In the genomic region with DNA sequence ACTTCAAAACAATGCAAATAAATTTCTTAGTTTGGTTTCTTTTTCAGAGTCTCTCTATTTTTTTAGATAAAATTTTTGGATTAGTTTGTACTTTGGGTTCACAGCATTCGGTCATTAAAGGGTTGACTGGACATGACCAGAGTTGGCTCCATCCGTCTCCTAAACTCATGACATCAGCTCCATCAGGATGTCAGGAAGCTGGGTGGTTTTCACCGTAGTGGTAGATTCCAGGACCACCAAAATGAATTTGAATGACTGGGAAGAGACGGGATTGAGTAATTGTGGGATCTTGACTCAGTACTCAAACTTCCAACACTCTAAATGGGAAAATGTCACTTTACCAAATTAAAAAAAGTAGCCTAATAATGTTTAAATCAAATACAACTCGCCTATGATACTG, we compare ENCODE assay signal across 26 cellular contexts.
DNase-seq lines count a peak whose midpoint lies in the region; ATAC-seq and TF ChIP-seq lines count a peak whose summit lies in the region.
"Had no signal": no experiment of that assay in that cellular context is flagged by ENCODE, and none has a peak within 500 bp of the region (broad histone marks: within the 10 kb centered on the region; RNA-seq: fewer than 3 reads in every experiment).

No MANE protein-coding gene starts in this region.

- 53% methylated on average over 5 of the region's 5 CpGs; no CpG with 5 or more reads in 1 of the 2 donors for WGBS in gastroesophageal sphincter (ENCODE audit: low coverage in 1 of 2), 2 donors

- peaks cover 3% of the 10 kb centered on the region for H3K27me3 Mint-ChIP-seq in activated T-cell treated with anti-CD3 and anti-CD28 coated beads, Interleukin-2, amount 50 U/mL, for 24 hours

- no peaks in the 10 kb centered on the region for H3K36me3 Mint-ChIP-seq in activated T-cell treated with anti-CD3 and anti-CD28 coated beads, Interleukin-2, amount 50 U/mL, for 24 hours (ENCODE audit: low read depth)

- no peaks in the 10 kb centered on the region for H3K4me1 ChIP-seq in gastroesophageal sphincter

- H3K27me3 ChIP-seq in gastroesophageal sphincter, result no peaks in the 10 kb centered on the region
- H3K27me3 ChIP-seq: SJSA1 had no signal

- no peak for TF ChIP-seq POLR2A in gastroesophageal sphincter (IDR thresholded peaks at IDR 0.05)

- no peak overlapping the region for H3K27ac ChIP-seq in gastroesophageal sphincter
- H3K27ac ChIP-seq: C4-2B, HL-60, SJSA1 had no signal

- no peaks in the 10 kb centered on the region for H3K4me1 Mint-ChIP-seq in activated T-cell treated with anti-CD3 and anti-CD28 coated beads, Interleukin-2, amount 50 U/mL, for 24 hours (ENCODE audit: low read depth)

- no peaks in the 10 kb centered on the region for H3K36me3 ChIP-seq in gastroesophageal sphincter
- H3K36me3 ChIP-seq: SJSA1 had no signal

- DNase-seq in EL (peak; percentile 22), LHCN-M2 (ENCODE audit: low read depth) (peak; percentile 35), fibroblast of mammary gland (ENCODE audit: low read depth) (peak; percentile 23), renal cortical epithelial cell (ENCODE audit: low read depth) (peak; percentile 47), NCI-H2107 treated with DMSO at 0.1 percent for 48 hours (lab: John Stamatoyannopoulos, UW; ENCODE audit: unreplicated experiment) (no peak)
- no peak for DNase-seq in activated T-cell treated with anti-CD3 and anti-CD28 coated beads, Interleukin-2, amount 50 U/mL, for 24 hours
- DNase-seq: AML-193; Calu3; CD8-positive, alpha-beta memory T cell; DMS153; GF-D8; GOT3; HCEC 1CT; KG1; NCI-H1092 treated with DMSO at 0.1 percent for 48 hours; NCI-H146; NCI-H2029; NCI-H226; NCI-H510A treated with DMSO at 0.1 percent for 48 hours; NCI-H748 treated with DMSO at 0.1 percent for 48 hours had no signal

- no peaks in the 10 kb centered on the region for H3K9me3 ChIP-seq in gastroesophageal sphincter
- H3K9me3 ChIP-seq: SJSA1 had no signal

- no peak for TF ChIP-seq CTCF in fibroblast of mammary gland (conservative IDR thresholded peaks at IDR 0.05; ENCODE audit: control insufficient read depth, insufficient read depth, low read depth, low read length)
- no peak for TF ChIP-seq CTCF in gastroesophageal sphincter (IDR thresholded peaks at IDR 0.05)

- ATAC-seq in GM19397 (IDR thresholded peaks at IDR 0.05; ENCODE audit: unreplicated experiment) (no peak), gastroesophageal sphincter (no peak)
- ATAC-seq: Panc1 had no signal

- H3K4me3 ChIP-seq in fibroblast of mammary gland (ENCODE audit: control insufficient read depth, low read depth, low read length), result no peak overlapping the region
- H3K4me3 ChIP-seq in gastroesophageal sphincter, result no peak overlapping the region
- H3K4me3 ChIP-seq: SJSA1 had no signal

- no peak for TF ChIP-seq EP300 in gastroesophageal sphincter (IDR thresholded peaks at IDR 0.05)

- H3K4me3 Mint-ChIP-seq in activated T-cell treated with anti-CD3 and anti-CD28 coated beads, Interleukin-2, amount 50 U/mL, for 24 hours, result no peak overlapping the region
- H3K4me3 Mint-ChIP-seq: CD8-positive, alpha-beta memory T cell had no signal

- no peak overlapping the region for H3K27ac Mint-ChIP-seq in activated T-cell treated with anti-CD3 and anti-CD28 coated beads, Interleukin-2, amount 50 U/mL, for 24 hours
- H3K27ac Mint-ChIP-seq: CD8-positive, alpha-beta memory T cell had no signal

- no peaks in the 10 kb centered on the region for H3K9me3 Mint-ChIP-seq in activated T-cell treated with anti-CD3 and anti-CD28 coated beads, Interleukin-2, amount 50 U/mL, for 24 hours
- H3K9me3 Mint-ChIP-seq: CD8-positive, alpha-beta memory T cell had no signal

Comparison
In these comparisons a context has a peak if more than half of its experiments do, and no peak if none do; other contexts are left out.
1. DNase-seq: peak in EL (single experiment), LHCN-M2 (single experiment), fibroblast of mammary gland (single experiment) and renal cortical epithelial cell (single experiment); none in NCI-H2107 treated with DMSO at 0.1 percent for 48 hours (single experiment) and activated T-cell treated with anti-CD3 and anti-CD28 coated beads, Interleukin-2, amount 50 U/mL, for 24 hours (single experiment).